In the genomic region with DNA sequence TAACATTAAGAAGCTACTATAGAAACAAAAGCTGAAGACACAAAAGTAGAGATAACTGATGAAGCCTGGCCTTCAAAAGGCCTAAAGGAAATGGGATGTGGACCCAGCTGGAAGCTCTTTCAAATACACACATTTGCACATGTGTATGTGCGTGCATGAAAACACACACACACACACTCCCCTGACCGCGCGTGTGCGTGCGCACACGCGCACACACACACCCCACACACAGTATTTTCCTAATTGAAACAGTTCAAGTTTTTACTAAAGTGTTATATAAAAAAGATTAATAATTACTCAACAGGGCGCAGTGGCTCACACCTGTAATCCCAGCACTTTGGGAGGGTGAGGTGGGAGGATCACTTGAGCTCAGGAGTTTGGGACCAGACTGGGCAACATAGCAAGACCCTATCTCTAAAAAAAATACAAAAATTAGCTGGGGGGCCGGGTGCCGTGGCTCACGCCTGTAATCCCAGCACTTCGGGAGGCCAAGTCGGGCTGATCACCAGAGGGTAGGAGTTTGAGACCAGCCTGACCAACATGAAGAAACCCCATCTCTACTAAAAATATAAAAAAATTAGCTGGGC, we compare ENCODE assay signal across 22 cellular contexts.
DNase-seq lines count a peak whose midpoint lies in the region; ATAC-seq, FAIRE-seq and TF ChIP-seq lines count a peak whose summit lies in the region.
"Had no signal": no experiment of that assay in that cellular context is flagged by ENCODE, and none has a peak within 500 bp of the region (broad histone marks: within the 10 kb centered on the region; RNA-seq: fewer than 3 reads in every experiment).

No MANE protein-coding gene starts in this region.

- peaks cover 42% of the 10 kb centered on the region for H3K4me1 ChIP-seq in HepG2 (ENCODE audit: insufficient read depth, low read length)
- no peaks in the 10 kb centered on the region for H3K4me1 ChIP-seq in right lobe of liver
- no peaks in the 10 kb centered on the region for H3K4me1 ChIP-seq in mucosa of descending colon (ENCODE audit: low read depth)
- H3K4me1 ChIP-seq: BLaER1 treated with 17β-estradiol and CSF1 and Interleukin-3, amounts not matched to agents 10 nM and 100 nM had no signal

- H2AFZ ChIP-seq in HepG2 (ENCODE audit: low read length), result no peak overlapping the region

- intact Hi-C loops in HepG2 (cut with micrococcal nuclease; ENCODE audit: unreplicated experiment) (no loop called here), right lobe of liver (cut with DNase I) (no loop called here), mucosa of descending colon (cut with DNase I, micrococcal nuclease) (no loop called here)

- in situ Hi-C loops in HepG2 (cut with HindIII; ENCODE audit: extremely low pct_ligation_motif_present, low pct_unique_long_range_greater_than_20kb), result no loop called here

- H3K4me2 ChIP-seq in HepG2 (ENCODE audit: low read depth, low read length), result no peak overlapping the region
- H3K4me2 ChIP-seq: A549; BLaER1 treated with 17β-estradiol and CSF1 and Interleukin-3, amounts not matched to agents 10 nM and 100 nM had no signal

- no peak overlapping the region for H3K4me3 Mint-ChIP-seq in WTC11
- H3K4me3 Mint-ChIP-seq: B cell; CD4-positive, alpha-beta T cell; CD8-positive, alpha-beta T cell had no signal

- TF ChIP-seq POLR2A in HepG2 (IDR thresholded peaks at IDR 0.05; ENCODE audit: insufficient read depth in 1 of 2, low read depth in 2 of 2, low read length in 2 of 2) (no peak), right lobe of liver (IDR thresholded peaks at IDR 0.05) (no peak)

- peaks cover 10% of the 10 kb centered on the region for H3K4me1 Mint-ChIP-seq in WTC11
- H3K4me1 Mint-ChIP-seq: B cell had no signal

- H3K9ac ChIP-seq in HepG2 (ENCODE audit: insufficient read depth, low read depth, low read length), result no peak overlapping the region
- H3K9ac ChIP-seq: BLaER1 treated with 17β-estradiol and CSF1 and Interleukin-3, amounts not matched to agents 10 nM and 100 nM had no signal

- DNase-seq in HepG2 (ENCODE audit: low spot score) (no peak), right lobe of liver (no peak), WTC11 (ENCODE audit: low spot score) (no peak), mucosa of descending colon (no peak)
- DNase-seq in stimulated activated CD4-positive, alpha-beta T cell treated with anti-CD3 and anti-CD28 coated beads, Interleukin-2, amount 100 ng/mL, for 24 hours, result no peak
- DNase-seq: AML-193; CD4-positive, alpha-beta T cell; CD8-positive, alpha-beta T cell; DMS 273 treated with DMSO at 0.1 percent for 48 hours; DMS153; DMS53; DMS79; DND-41; EL; GDM1 had no signal

- H3K27me3 Mint-ChIP-seq in WTC11 (ENCODE audit: low read depth), result no peaks in the 10 kb centered on the region
- H3K27me3 Mint-ChIP-seq: B cell; CD4-positive, alpha-beta T cell had no signal

- no peak overlapping the region for H3K27ac Mint-ChIP-seq in WTC11
- H3K27ac Mint-ChIP-seq: CD4-positive, alpha-beta T cell; CD8-positive, alpha-beta T cell had no signal

- TF ChIP-seq RAD21 in HepG2 (CRISPR knock-in tag; IDR thresholded peaks at IDR 0.05), result no peak

- no peak for FAIRE-seq in HepG2 (lab: Jason Lieb, UNC)
- FAIRE-seq: A549, GM12891, GM19239 had no signal

- H4K20me1 ChIP-seq in HepG2 (ENCODE audit: insufficient read depth, low read length), result no peaks in the 10 kb centered on the region
- H4K20me1 ChIP-seq: BLaER1 treated with 17β-estradiol and CSF1 and Interleukin-3, amounts not matched to agents 10 nM and 100 nM had no signal

- ATAC-seq in HepG2 (no peak), right lobe of liver (no peak), WTC11 (no peak), mucosa of descending colon (no peak)
- ATAC-seq: A549; CD8-positive, alpha-beta T cell had no signal

- H3K36me3 Mint-ChIP-seq in WTC11, result peaks cover 4% of the 10 kb centered on the region; the same call in 1 of the 2 replicates

- H3K9me3 Mint-ChIP-seq in WTC11, result peaks cover 9% of the 10 kb centered on the region
- H3K9me3 Mint-ChIP-seq: CD4-positive, alpha-beta T cell; CD8-positive, alpha-beta T cell had no signal

- no peak for TF ChIP-seq CTCF in HepG2 (CRISPR knock-in tag; IDR thresholded peaks at IDR 0.05)
- TF ChIP-seq CTCF in right lobe of liver (IDR thresholded peaks at IDR 0.05), result no peak
- no peak for TF ChIP-seq CTCF in WTC11 (IDR thresholded peaks at IDR 0.05)
- no peak for TF ChIP-seq CTCF in mucosa of descending colon (IDR thresholded peaks at IDR 0.05)

- H3K36me3 ChIP-seq in HepG2 (replicated peaks in 1 of 2; ENCODE audit: control insufficient read depth in 1 of 2, insufficient read depth in 2 of 2, low read length in 2 of 2), result no peaks in the 10 kb centered on the region; a peak in 1 of 5 replicates
- H3K36me3 ChIP-seq in right lobe of liver, result no peaks in the 10 kb centered on the region
- no peaks in the 10 kb centered on the region for H3K36me3 ChIP-seq in mucosa of descending colon (ENCODE audit: low read depth)

- CTCF ChIA-PET in HepG2 (lab: Yijun Ruan, JAX; ENCODE audit: low intra/inter-chr PET ratio, low total read pairs), result no interaction called here
- CTCF ChIA-PET in WTC11 (lab: Charles Lee), result no interaction called here

- H3K9me3 ChIP-seq in HepG2 (ENCODE audit: low read length) (no peaks in the 10 kb centered on the region), right lobe of liver (no peaks in the 10 kb centered on the region), mucosa of descending colon (no peaks in the 10 kb centered on the region)
- H3K9me3 ChIP-seq: A549; BLaER1 treated with 17β-estradiol and CSF1 and Interleukin-3, amounts not matched to agents 10 nM and 100 nM had no signal

- POLR2A ChIA-PET in HepG2 (lab: Yijun Ruan, JAX), result no interaction called here
- POLR2A ChIA-PET in WTC11 (lab: Charles Lee), result no interaction called here

- WGBS in HepG2 (ENCODE audit: low lambda C conversion rate), result 95% methylated on average over 14 of the region's 14 CpGs
- 95% methylated on average over 14 of the region's 14 CpGs for WGBS in right lobe of liver (ENCODE audit: insufficient coverage, low coverage, low lambda C conversion rate, missing lambda C conversion rate)

- no TSS peak for BruUV-seq in HepG2 (replicated peaks; lab: Mats Ljungman, UMichigan)

- H3K27me3 ChIP-seq in HepG2 (ENCODE audit: control insufficient read depth in 1 of 2, insufficient read depth in 2 of 2, low read length in 2 of 2) (no peaks in the 10 kb centered on the region), right lobe of liver (no peaks in the 10 kb centered on the region)
- H3K27me3 ChIP-seq: BLaER1 treated with 17β-estradiol and CSF1 and Interleukin-3, amounts not matched to agents 10 nM and 100 nM had no signal

- no peak overlapping the region for H3K4me3 ChIP-seq in HepG2 (replicated peaks in 1 of 3; ENCODE audit: insufficient read depth in 1 of 3, low read depth in 2 of 3, low read length in 3 of 3)
- no peak overlapping the region for H3K4me3 ChIP-seq in right lobe of liver
- no peak overlapping the region for H3K4me3 ChIP-seq in mucosa of descending colon
- H3K4me3 ChIP-seq: A549; BLaER1 treated with 17β-estradiol and CSF1 and Interleukin-3, amounts not matched to agents 10 nM and 100 nM had no signal

- TF ChIP-seq EP300 in HepG2 (IDR thresholded peaks at IDR 0.05; ENCODE audit: low read depth in 2 of 2, low read length in 2 of 2) (no peak), HepG2 (CRISPR knock-in tag; IDR thresholded peaks at IDR 0.05; ENCODE audit: borderline replicate concordance) (no peak)

- H3K27ac ChIP-seq in HepG2 (ENCODE audit: extremely low read length, insufficient read depth, low read length), result no peak overlapping the region
- no peak overlapping the region for H3K27ac ChIP-seq in right lobe of liver
- H3K27ac ChIP-seq: 22Rv1; A549; BLaER1 treated with 17β-estradiol and CSF1 and Interleukin-3, amounts not matched to agents 10 nM and 100 nM; C4-2B had no signal

- H3K79me2 ChIP-seq in HepG2 (ENCODE audit: insufficient read depth, low read length), result no peaks in the 10 kb centered on the region

TF ChIP-seq in HepG2, 621 proteins besides CTCF, POLR2A, EP300 and RAD21 (continues in another document):
- TF ChIP-seq ZBTB42 (CRISPR knock-in tag; IDR thresholded peaks at IDR 0.05), result no peak
- TF ChIP-seq ZNF543 (CRISPR knock-in tag; IDR thresholded peaks at IDR 0.05), result no peak

TF ChIP-seq in WTC11, 78 proteins besides CTCF, POLR2A, EP300 and RAD21:
- TF ChIP-seq E2F4 (CRISPR knock-in tag; IDR thresholded peaks at IDR 0.05; ENCODE audit: borderline replicate concordance, low read depth) (no peak), ZNF121 (CRISPR knock-in tag; IDR thresholded peaks at IDR 0.05) (peak; percentile 64; the same call in 1 of the 2 replicates)

Comparison
In these comparisons a context has a peak if more than half of its experiments do, and no peak if none do; other contexts are left out.
1. Of the 50 proteins assayed by ChIP-seq in both HepG2 and WTC11: peak only in HepG2: none; only in WTC11: none; in both: ZNF121; in neither: 49.